In genomic region chr3:32865364-32865763, GRCh38 we compare ENCODE assay signal across 17 cellular contexts. TPM values are rescaled to one million over a fixed set of nuclear protein-coding genes. Genes with fewer than 3 reads are reported as not detected.
DNase-seq lines count a peak whose midpoint lies in the region; ATAC-seq, FAIRE-seq and TF ChIP-seq lines count a peak whose summit lies in the region.
"Had no signal": no experiment of that assay in that cellular context is flagged by ENCODE, and none has a peak within 500 bp of the region (broad histone marks: within the 10 kb centered on the region; RNA-seq: fewer than 3 reads in every experiment).

No MANE protein-coding gene starts in this region.

- H3K9me3 Mint-ChIP-seq in neural progenitor cell = no peaks in the 10 kb centered on the region
- H3K9me3 Mint-ChIP-seq: activated naive CD4-positive, alpha-beta T cell treated with anti-CD3 and anti-CD28 coated beads, Interleukin-2, amount 50 U/mL, for 72 hours had no signal

- no peak overlapping the region for H3K4me3 Mint-ChIP-seq in neural progenitor cell

- CTCF ChIA-PET in PC-3 (lab: Charles Lee) = no interaction called here

- H2AFZ ChIP-seq in PC-3 (ENCODE audit: low read length) (0 out of 2 replicates have a peak overlapping the region, but pooled peaks have one; percentile 5), fibroblast of lung (ENCODE audit: low read length) (no peak overlapping the region), neural progenitor cell (replicated peaks) (no peak overlapping the region)

- no peak for TF ChIP-seq CTCF in C4-2B (conservative IDR thresholded peaks at IDR 0.05)
- TF ChIP-seq CTCF in PC-3 (conservative IDR thresholded peaks at IDR 0.05; ENCODE audit: low read depth, low read length) = no peak
- no peak for TF ChIP-seq CTCF in fibroblast of lung (conservative IDR thresholded peaks at IDR 0.05 in 1 of 2, IDR thresholded peaks at IDR 0.05 in 1 of 2; ENCODE audit: low read depth in 1 of 2, low read length in 2 of 2)
- TF ChIP-seq CTCF in neural progenitor cell (IDR thresholded peaks at IDR 0.05) = no peak

- H3K4me2 ChIP-seq in PC-3 (ENCODE audit: low read length) (peak overlapping the region; percentile 33; the same call in 1 of the 2 replicates), fibroblast of lung (ENCODE audit: extremely low read depth, insufficient read depth, low read length) (no peak overlapping the region), neural progenitor cell (no peak overlapping the region)

- no peaks in the 10 kb centered on the region for H3K9me3 ChIP-seq in PC-3 (ENCODE audit: low read length)
- H3K9me3 ChIP-seq in fibroblast of lung (ENCODE audit: control insufficient read depth, insufficient read depth, low read depth, low read length) = no peaks in the 10 kb centered on the region
- no peaks in the 10 kb centered on the region for H3K9me3 ChIP-seq in neural progenitor cell (ENCODE audit: low read depth)
- H3K9me3 ChIP-seq: spleen had no signal

- intact Hi-C loops in PC-3 (cut with micrococcal nuclease) = no loop called here

- H3K9me2 ChIP-seq in PC-3 (replicated peaks; ENCODE audit: low read length) = no peaks in the 10 kb centered on the region

- H3K27ac Mint-ChIP-seq in neural progenitor cell = peak overlapping the region; percentile 87
- H3K27ac Mint-ChIP-seq: activated naive CD4-positive, alpha-beta T cell treated with anti-CD3 and anti-CD28 coated beads, Interleukin-2, amount 50 U/mL, for 72 hours had no signal

- FAIRE-seq in urothelium cell line (lab: Jason Lieb, UNC) = no peak

- BruUV-seq in PC-3 (replicated peaks; lab: Mats Ljungman, UMichigan) = no TSS peak

- peaks cover 8% of the 10 kb centered on the region for H3K27me3 Mint-ChIP-seq in neural progenitor cell (ENCODE audit: insufficient read depth, low read depth)

- H3K79me2 ChIP-seq in PC-3 (ENCODE audit: low read length) = no peaks in the 10 kb centered on the region
- no peaks in the 10 kb centered on the region for H3K79me2 ChIP-seq in fibroblast of lung (ENCODE audit: control insufficient read depth, insufficient read depth, low read length)
- peaks cover 99% of the 10 kb centered on the region for H3K79me2 ChIP-seq in neural progenitor cell (ENCODE audit: low read depth)

- H3K9ac ChIP-seq in PC-3 (ENCODE audit: low read length) (no peak overlapping the region), fibroblast of lung (ENCODE audit: insufficient read depth, low read length) (no peak overlapping the region), neural progenitor cell (no peak overlapping the region)

- H3K27me3 ChIP-seq in PC-3 (ENCODE audit: low read length) (no peaks in the 10 kb centered on the region), fibroblast of lung (ENCODE audit: control insufficient read depth, insufficient read depth, low read length) (no peaks in the 10 kb centered on the region), neural progenitor cell (no peaks in the 10 kb centered on the region)
- H3K27me3 ChIP-seq: spleen had no signal

- H3K36me3 ChIP-seq in PC-3 (ENCODE audit: low read depth, low read length) (no peaks in the 10 kb centered on the region), fibroblast of lung (ENCODE audit: control insufficient read depth, insufficient read depth, low read length) (no peaks in the 10 kb centered on the region), neural progenitor cell (no peaks in the 10 kb centered on the region)
- H3K36me3 ChIP-seq: spleen had no signal

- H4K20me1 ChIP-seq in PC-3 (ENCODE audit: low read length) (no peaks in the 10 kb centered on the region), fibroblast of lung (ENCODE audit: control insufficient read depth, extremely low read depth, insufficient read depth, low read length) (no peaks in the 10 kb centered on the region), neural progenitor cell (ENCODE audit: low read depth) (peaks cover 97% of the 10 kb centered on the region)

- H3K36me3 Mint-ChIP-seq in neural progenitor cell = peaks cover 2% of the 10 kb centered on the region
- H3K36me3 Mint-ChIP-seq: activated naive CD4-positive, alpha-beta T cell treated with anti-CD3 and anti-CD28 coated beads, Interleukin-2, amount 50 U/mL, for 72 hours had no signal

- H3K4me1 ChIP-seq in PC-3 (ENCODE audit: insufficient read depth, low read length) (peaks cover 12% of the 10 kb centered on the region), fibroblast of lung (ENCODE audit: control insufficient read depth, extremely low read depth, insufficient read depth, low read length) (no peaks in the 10 kb centered on the region), neural progenitor cell (peaks cover 87% of the 10 kb centered on the region)
- H3K4me1 ChIP-seq: spleen had no signal

- H3K27ac ChIP-seq in C4-2B (peak overlapping the region; percentile 12; the same call in 1 of the 2 replicates), PC-3 (ENCODE audit: low read length) (no peak overlapping the region), fibroblast of lung (ENCODE audit: insufficient read depth, low read length) (no peak overlapping the region), neural progenitor cell (peak overlapping the region; percentile 5)
- H3K27ac ChIP-seq: spleen, VCaP had no signal

- H3K4me1 Mint-ChIP-seq in neural progenitor cell = peaks cover 85% of the 10 kb centered on the region

- H3K4me3 ChIP-seq in PC-3 (ENCODE audit: low read length) = no peak overlapping the region
- no peak overlapping the region for H3K4me3 ChIP-seq in fibroblast of lung (replicated peaks in 1 of 4; ENCODE audit: control extremely low read depth in 1 of 4, insufficient read depth in 1 of 4, low read depth in 3 of 4, low read length in 4 of 4)
- H3K4me3 ChIP-seq in neural progenitor cell = no peak overlapping the region
- H3K4me3 ChIP-seq: lung, spleen had no signal

- DNase-seq in PC-3 (peak; percentile 71), fibroblast of lung (ENCODE audit: low read depth in 2 of 2) (peak; percentile 14 to 20), neural progenitor cell (ENCODE audit: low spot score) (no peak), urothelium cell line (ENCODE audit: low spot score) (no peak), DMS79 (lab: John Stamatoyannopoulos, UW) (no peak), NCI-H1417 treated with DMSO at 0.1 percent for 48 hours (lab: John Stamatoyannopoulos, UW) (no peak)
- DNase-seq: activated CD8-positive, alpha-beta memory T cell treated with anti-CD3 and anti-CD28 coated beads, Interleukin-2, amount 50 U/mL, for 48 hours; DMS153; NCI-H2171 treated with DMSO at 0.1 percent for 48 hours; occipital lobe; spleen had no signal

- H3F3A ChIP-seq in PC-3 (ENCODE audit: low read length, unreplicated experiment) = no peaks in the 10 kb centered on the region
- peaks cover 82% of the 10 kb centered on the region for H3F3A ChIP-seq in neural progenitor cell (ENCODE audit: low read depth)

- ATAC-seq in PC-3 = peak; percentile 70
- no peak for ATAC-seq in HG02970 (IDR thresholded peaks at IDR 0.05; ENCODE audit: low FRiP score, unreplicated experiment)

- POLR2A ChIA-PET in PC-3 (lab: Charles Lee; ENCODE audit: unreplicated experiment) = no interaction called here

RNA-seq across cellular contexts. Expression of gene TRIM71, which starts 47.6 kb away (rescaled TPM):
- total RNA-seq in PC-3 (2014; rRNA removed) (0.11 and 0.17 TPM in 2 replicates), fibroblast of lung (under 0.01 TPM in 1 of 2 replicates, not detected in the other), neural progenitor cell (ENCODE audit: low replicate concordance) (106 and 107 TPM in 2 replicates)
- polyA plus RNA-seq in fibroblast of lung = 0.02 TPM in 2 replicates
- polyA plus RNA-seq in fibroblast of lung (2012) = not detected in 2 replicates
- not detected in 2 replicates for polyA minus RNA-seq in fibroblast of lung (ENCODE audit: low replicate concordance)
- total RNA-seq: cardiac septum had no signal

Comparison
In these comparisons a context has a peak if more than half of its experiments do, and no peak if none do; other contexts are left out.
1. H3K27ac ChIP-seq: peak in C4-2B (single experiment) and neural progenitor cell (single experiment); none in PC-3 (single experiment) and fibroblast of lung (single experiment).
2. DNase-seq: peak in PC-3 (single experiment) and fibroblast of lung (2 of 2); none in neural progenitor cell (single experiment), urothelium cell line (single experiment), DMS79 (single experiment) and NCI-H1417 treated with DMSO at 0.1 percent for 48 hours (single experiment).
3. RNA of gene TRIM71, which starts 47.6 kb away (total RNA-seq): 106 to 107 TPM in neural progenitor cell; 0.11 to 0.17 TPM in PC-3 and under 0.01 TPM in fibroblast of lung; every median in the first group is over 10 times any median in the second.